Comparison of ENCODE assay signal across 1 cellular context in the genomic region with DNA sequence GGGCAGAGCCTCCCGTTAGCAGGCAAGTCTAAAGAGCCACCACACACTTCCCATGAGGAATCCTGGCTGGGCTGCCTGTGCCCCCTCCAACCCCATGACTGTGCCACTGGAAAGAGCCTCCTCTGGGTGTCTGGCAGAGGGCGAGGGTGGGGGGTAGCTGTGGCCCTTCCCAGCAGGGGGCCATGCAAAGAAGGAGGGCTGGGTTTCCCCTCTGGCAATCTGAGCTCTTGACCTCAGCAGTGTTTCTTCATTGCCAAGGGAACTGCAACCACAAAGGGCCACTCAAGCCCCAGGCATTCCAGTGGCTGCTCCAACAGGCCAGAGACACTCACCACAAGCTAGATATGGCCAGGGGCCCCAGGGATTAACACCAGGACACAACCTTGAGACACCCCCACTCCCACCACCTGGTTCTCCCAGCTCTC.
A peak's percentile ranks its signal among the peaks of the same experiment; 100 is the strongest.
TF ChIP-seq lines count a peak whose summit lies in the region.

No MANE protein-coding gene starts in this region.

TF ChIP-seq in HEK293, 187 proteins besides CTCF, POLR2A, EP300 and RAD21 (continued from another document):
- TF ChIP-seq, protein P1, sequence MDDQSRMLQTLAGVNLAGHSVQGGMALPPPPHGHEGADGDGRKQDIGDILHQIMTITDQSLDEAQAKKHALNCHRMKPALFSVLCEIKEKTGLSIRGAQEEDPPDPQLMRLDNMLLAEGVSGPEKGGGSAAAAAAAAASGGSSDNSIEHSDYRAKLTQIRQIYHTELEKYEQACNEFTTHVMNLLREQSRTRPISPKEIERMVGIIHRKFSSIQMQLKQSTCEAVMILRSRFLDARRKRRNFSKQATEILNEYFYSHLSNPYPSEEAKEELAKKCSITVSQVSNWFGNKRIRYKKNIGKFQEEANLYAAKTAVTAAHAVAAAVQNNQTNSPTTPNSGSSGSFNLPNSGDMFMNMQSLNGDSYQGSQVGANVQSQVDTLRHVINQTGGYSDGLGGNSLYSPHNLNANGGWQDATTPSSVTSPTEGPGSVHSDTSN (CRISPR knock-in tag; IDR thresholded peaks at IDR 0.05), result no peak
- TF ChIP-seq ZNF146 (tag by site-specific recombination; IDR thresholded peaks at IDR 0.05) (no peak), ZNF654 (tag by site-specific recombination; IDR thresholded peaks at IDR 0.05; ENCODE audit: low read depth) (no peak), ZNF843 (tag by site-specific recombination; IDR thresholded peaks at IDR 0.05) (no peak), ZNF529 (tag by site-specific recombination; IDR thresholded peaks at IDR 0.05; ENCODE audit: insufficient replicate concordance) (no peak), ZNF792 (tag by site-specific recombination; IDR thresholded peaks at IDR 0.05) (no peak), ZNF266 (tag by site-specific recombination; IDR thresholded peaks at IDR 0.05; ENCODE audit: low read depth) (no peak), ZNF223 (tag by site-specific recombination; IDR thresholded peaks at IDR 0.05) (peak; percentile 90), KLF1 (tag by site-specific recombination; IDR thresholded peaks at IDR 0.05) (no peak), ZNF341 (tag by site-specific recombination; IDR thresholded peaks at IDR 0.05; ENCODE audit: low read depth) (no peak), GLIS1 (tag by site-specific recombination; IDR thresholded peaks at IDR 0.05) (peak; percentile 63), ZNF423 (tag by site-specific recombination; IDR thresholded peaks at IDR 0.05) (no peak), ZNF596 (tag by site-specific recombination; IDR thresholded peaks at IDR 0.05) (no peak), ZNF133 (tag by site-specific recombination; IDR thresholded peaks at IDR 0.05) (no peak)
- TF ChIP-seq, protein P2, sequence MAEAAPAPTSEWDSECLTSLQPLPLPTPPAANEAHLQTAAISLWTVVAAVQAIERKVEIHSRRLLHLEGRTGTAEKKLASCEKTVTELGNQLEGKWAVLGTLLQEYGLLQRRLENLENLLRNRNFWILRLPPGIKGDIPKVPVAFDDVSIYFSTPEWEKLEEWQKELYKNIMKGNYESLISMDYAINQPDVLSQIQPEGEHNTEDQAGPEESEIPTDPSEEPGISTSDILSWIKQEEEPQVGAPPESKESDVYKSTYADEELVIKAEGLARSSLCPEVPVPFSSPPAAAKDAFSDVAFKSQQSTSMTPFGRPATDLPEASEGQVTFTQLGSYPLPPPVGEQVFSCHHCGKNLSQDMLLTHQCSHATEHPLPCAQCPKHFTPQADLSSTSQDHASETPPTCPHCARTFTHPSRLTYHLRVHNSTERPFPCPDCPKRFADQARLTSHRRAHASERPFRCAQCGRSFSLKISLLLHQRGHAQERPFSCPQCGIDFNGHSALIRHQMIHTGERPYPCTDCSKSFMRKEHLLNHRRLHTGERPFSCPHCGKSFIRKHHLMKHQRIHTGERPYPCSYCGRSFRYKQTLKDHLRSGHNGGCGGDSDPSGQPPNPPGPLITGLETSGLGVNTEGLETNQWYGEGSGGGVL (tag by site-specific recombination; IDR thresholded peaks at IDR 0.05), result peak; percentile 54
- TF ChIP-seq, protein P3, sequence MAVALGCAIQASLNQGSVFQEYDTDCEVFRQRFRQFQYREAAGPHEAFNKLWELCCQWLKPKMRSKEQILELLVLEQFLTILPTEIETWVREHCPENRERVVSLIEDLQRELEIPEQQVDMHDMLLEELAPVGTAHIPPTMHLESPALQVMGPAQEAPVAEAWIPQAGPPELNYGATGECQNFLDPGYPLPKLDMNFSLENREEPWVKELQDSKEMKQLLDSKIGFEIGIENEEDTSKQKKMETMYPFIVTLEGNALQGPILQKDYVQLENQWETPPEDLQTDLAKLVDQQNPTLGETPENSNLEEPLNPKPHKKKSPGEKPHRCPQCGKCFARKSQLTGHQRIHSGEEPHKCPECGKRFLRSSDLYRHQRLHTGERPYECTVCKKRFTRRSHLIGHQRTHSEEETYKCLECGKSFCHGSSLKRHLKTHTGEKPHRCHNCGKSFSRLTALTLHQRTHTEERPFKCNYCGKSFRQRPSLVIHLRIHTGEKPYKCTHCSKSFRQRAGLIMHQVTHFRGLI (tag by site-specific recombination; IDR thresholded peaks at IDR 0.05), result no peak
